In genomic region chr9:134698587-134699342, GRCh38 we compare ENCODE assay signal across 8 cellular contexts. TPM values are rescaled to one million over a fixed set of nuclear protein-coding genes. Genes with fewer than 3 reads are reported as not detected.
DNase-seq lines count a peak whose midpoint lies in the region; ATAC-seq lines count a peak whose summit lies in the region.

No MANE protein-coding gene starts in this region.

- intact Hi-C loops in left colon (cut with DNase I, micrococcal nuclease), result no loop called here

- ATAC-seq in left colon (peak; percentile 75), GM18519 (IDR thresholded peaks at IDR 0.05; ENCODE audit: low FRiP score, unreplicated experiment) (no peak)

- DNase-seq in EL (peak; percentile 37), LHCN-M2 (ENCODE audit: low read depth) (peak; percentile 37), SW480 (ENCODE audit: low spot score) (peak; percentile 49), caudate nucleus (lab: John Stamatoyannopoulos, UW) (peak in 36 of 61 donors; percentile 4 to 48 (median 19)), left colon (peak in 1 of 2 donors; percentile 61), NCI-H1048 (lab: John Stamatoyannopoulos, UW) (no peak)
- peak; percentile 39 to 52 for DNase-seq in stimulated activated CD4-positive, alpha-beta T cell treated with anti-CD3 and anti-CD28 coated beads, Interleukin-4, amount 100 ng/mL, for 48 hours (ENCODE audit: low read depth in 2 of 2)

- H3K27ac ChIP-seq in caudate nucleus (ENCODE audit: low read depth, low read length), result no peak overlapping the region

RNA-seq across cellular contexts. Expression of gene COL5A1, which starts 57.2 kb away (rescaled TPM):
- 36.4 and 56.0 TPM in 2 replicates for total RNA-seq in LHCN-M2 (2014; rRNA removed)
- polyA plus RNA-seq in LHCN-M2 (2012), result 140 TPM
- total RNA-seq in left colon, result 10 to 100 TPM in 1 of 2 donors, 1 to 10 TPM in 1; 5.3 to 17.8 TPM
